In the genomic region with DNA sequence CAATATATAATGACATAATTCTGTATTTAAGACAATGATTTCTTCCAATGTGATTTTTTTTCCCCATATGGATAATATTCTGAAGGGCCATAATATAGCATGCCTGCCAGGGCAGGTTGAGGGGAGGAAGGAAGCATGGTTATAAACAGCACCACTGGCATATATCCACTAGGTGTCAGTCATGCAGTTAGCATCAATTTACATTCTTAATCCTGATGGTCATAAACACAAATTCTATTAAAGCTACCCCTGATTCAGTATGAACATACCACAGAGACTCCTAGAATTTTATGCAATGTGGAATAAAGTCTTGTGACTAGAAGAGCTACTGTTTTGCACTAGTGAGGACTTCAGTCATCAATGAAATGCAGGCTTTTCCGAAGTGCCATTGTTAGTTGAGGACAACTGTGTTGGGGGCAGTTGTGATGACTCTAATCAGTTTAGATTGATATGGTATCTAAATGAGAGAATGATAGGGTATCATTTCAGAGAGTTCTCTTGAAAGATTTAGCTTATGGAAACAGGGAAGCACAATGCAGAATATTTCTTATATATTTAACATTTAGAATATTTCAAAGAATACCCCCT, we compare ENCODE assay signal across 8 cellular contexts.
DNase-seq lines count a peak whose midpoint lies in the region; ATAC-seq, FAIRE-seq and TF ChIP-seq lines count a peak whose summit lies in the region.

No MANE protein-coding gene starts in this region.

- peak; percentile 5 for DNase-seq in DMS79 treated with DMSO at 0.1 percent for 48 hours (lab: John Stamatoyannopoulos, UW)
- no peak for DNase-seq in DMS79 (lab: John Stamatoyannopoulos, UW)
- DNase-seq in NCI-H2227 treated with DMSO at 0.1 percent for 48 hours (lab: John Stamatoyannopoulos, UW), result peak; percentile 51
- DNase-seq in right atrium auricular region (ENCODE audit: low spot score), result no peak
- peak; percentile 79 for DNase-seq in small intestine

- H3K36me3 ChIP-seq in right atrium auricular region (no peaks in the 10 kb centered on the region), small intestine (ENCODE audit: control insufficient read depth in 2 of 2, insufficient read depth in 2 of 2, low read length in 2 of 2) (no peaks in the 10 kb centered on the region)

- H3K27me3 ChIP-seq in right atrium auricular region (no peaks in the 10 kb centered on the region), small intestine (ENCODE audit: control insufficient read depth in 2 of 2, insufficient read depth in 2 of 2, low read length in 2 of 2) (no peaks in the 10 kb centered on the region)

- TF ChIP-seq CTCF in right atrium auricular region (IDR thresholded peaks at IDR 0.05), result peak; percentile 23 to 81

- H3K36me3 Mint-ChIP-seq in activated T-helper 17 cell treated with anti-CD3 and anti-CD28 coated beads, Interleukin-2, amount 50 U/mL, for 72 hours (ENCODE audit: low read depth), result no peaks in the 10 kb centered on the region

- no peak overlapping the region for H3K27ac ChIP-seq in right atrium auricular region
- no peak overlapping the region for H3K27ac ChIP-seq in small intestine (ENCODE audit: low read depth in 1 of 2, low read length in 1 of 2)

- H3K27ac Mint-ChIP-seq in activated T-helper 17 cell treated with anti-CD3 and anti-CD28 coated beads, Interleukin-2, amount 50 U/mL, for 72 hours, result no peak overlapping the region

- H3K4me1 ChIP-seq in right atrium auricular region (no peaks in the 10 kb centered on the region), small intestine (ENCODE audit: control insufficient read depth in 2 of 2, insufficient read depth in 1 of 2, low read depth in 1 of 2, low read length in 1 of 2) (peaks cover 0 to 2% of the 10 kb centered on the region in 2 donors)

- no peaks in the 10 kb centered on the region for H3K9me3 Mint-ChIP-seq in activated T-helper 17 cell treated with anti-CD3 and anti-CD28 coated beads, Interleukin-2, amount 50 U/mL, for 72 hours

- no peaks in the 10 kb centered on the region for H3K9me3 ChIP-seq in right atrium auricular region
- no peaks in the 10 kb centered on the region for H3K9me3 ChIP-seq in small intestine (ENCODE audit: control insufficient read depth, low read depth)

- ATAC-seq in GM19397 (IDR thresholded peaks at IDR 0.05; ENCODE audit: unreplicated experiment), result peak; percentile 79
- peak; percentile 93 for ATAC-seq in HG03442 (IDR thresholded peaks at IDR 0.05; ENCODE audit: unreplicated experiment)
- peak; percentile 48 for ATAC-seq in activated T-helper 17 cell treated with anti-CD3 and anti-CD28 coated beads, Interleukin-2, amount 50 U/mL, for 72 hours (replicated peaks)

- H3K4me3 Mint-ChIP-seq in activated T-helper 17 cell treated with anti-CD3 and anti-CD28 coated beads, Interleukin-2, amount 50 U/mL, for 72 hours, result no peak overlapping the region

- FAIRE-seq in small intestine (lab: Jason Lieb, UNC), result no peak

- H3K4me1 Mint-ChIP-seq in activated T-helper 17 cell treated with anti-CD3 and anti-CD28 coated beads, Interleukin-2, amount 50 U/mL, for 72 hours, result no peaks in the 10 kb centered on the region

- peaks cover 21% of the 10 kb centered on the region for H3K27me3 Mint-ChIP-seq in activated T-helper 17 cell treated with anti-CD3 and anti-CD28 coated beads, Interleukin-2, amount 50 U/mL, for 72 hours

- no peak overlapping the region for H3K4me3 ChIP-seq in right atrium auricular region
- H3K4me3 ChIP-seq in small intestine (ENCODE audit: low read depth in 1 of 2, low read length in 2 of 2), result no peak overlapping the region

- WGBS in small intestine, 3 donors, result 29 to 67% (median 50%) methylated on average over 1 of the region's 1 CpG

Comparison
In these comparisons a context has a peak if more than half of its experiments do, and no peak if none do; other contexts are left out.
1. DNase-seq: peak in DMS79 treated with DMSO at 0.1 percent for 48 hours (single experiment), NCI-H2227 treated with DMSO at 0.1 percent for 48 hours (single experiment) and small intestine (single experiment); none in DMS79 (single experiment) and right atrium auricular region (single experiment).
2. Peak in every context shown above with its lines, with median percentiles within 50 percentile points of each other: ATAC-seq.